Comparison of ENCODE assay signal across 10 cellular contexts in genomic region chr2:168594778-168595177, GRCh38.
DNase-seq lines count a peak whose midpoint lies in the region; ATAC-seq and TF ChIP-seq lines count a peak whose summit lies in the region.
"Had no signal": no experiment of that assay in that cellular context is flagged by ENCODE, and none has a peak within 500 bp of the region (broad histone marks: within the 10 kb centered on the region; RNA-seq: fewer than 3 reads in every experiment).

No MANE protein-coding gene starts in this region.

- peaks cover 14% of the 10 kb centered on the region for H3K36me3 Mint-ChIP-seq in activated naive CD8-positive, alpha-beta T cell
- H3K36me3 Mint-ChIP-seq in activated naive CD8-positive, alpha-beta T cell treated with anti-CD3 and anti-CD28 coated beads for 36 hours = peaks cover 15% of the 10 kb centered on the region
- no peaks in the 10 kb centered on the region for H3K36me3 Mint-ChIP-seq in neural crest cell (ENCODE audit: low read depth)

- H3K9me3 Mint-ChIP-seq in activated naive CD8-positive, alpha-beta T cell (ENCODE audit: low read depth) = no peaks in the 10 kb centered on the region
- H3K9me3 Mint-ChIP-seq in activated naive CD8-positive, alpha-beta T cell treated with anti-CD3 and anti-CD28 coated beads for 36 hours = peaks cover 1% of the 10 kb centered on the region
- H3K9me3 Mint-ChIP-seq in neural crest cell = no peaks in the 10 kb centered on the region

- peaks cover 52% of the 10 kb centered on the region for H3K4me1 Mint-ChIP-seq in activated naive CD8-positive, alpha-beta T cell (ENCODE audit: low read depth)
- peaks cover 27% of the 10 kb centered on the region for H3K4me1 Mint-ChIP-seq in activated naive CD8-positive, alpha-beta T cell treated with anti-CD3 and anti-CD28 coated beads for 36 hours
- H3K4me1 Mint-ChIP-seq in neural crest cell = peaks cover 8% of the 10 kb centered on the region

- DNase-seq in activated naive CD8-positive, alpha-beta T cell treated with anti-CD3 and anti-CD28 coated beads for 36 hours = no peak
- DNase-seq in neural crest cell (ENCODE audit: low read depth, low spot score) = no peak
- no peak for DNase-seq in midbrain (lab: John Stamatoyannopoulos, UW)
- DNase-seq in activated gamma-delta T cell treated with Interleukin-2 at 50 U/mL for 16 hours = no peak
- DNase-seq in CD1c-positive myeloid dendritic cell (ENCODE audit: extremely low spot score) = no peak
- DNase-seq: NCI-H226, sigmoid colon had no signal

- no peak for TF ChIP-seq CTCF in neural crest cell (conservative IDR thresholded peaks at IDR 0.05)

- no peaks in the 10 kb centered on the region for H3K27me3 Mint-ChIP-seq in activated naive CD8-positive, alpha-beta T cell
- H3K27me3 Mint-ChIP-seq in activated naive CD8-positive, alpha-beta T cell treated with anti-CD3 and anti-CD28 coated beads for 36 hours = no peaks in the 10 kb centered on the region
- H3K27me3 Mint-ChIP-seq in neural crest cell (ENCODE audit: low read depth) = no peaks in the 10 kb centered on the region

- peak overlapping the region; percentile 19 for H3K27ac Mint-ChIP-seq in activated naive CD8-positive, alpha-beta T cell
- no peak overlapping the region for H3K27ac Mint-ChIP-seq in activated naive CD8-positive, alpha-beta T cell treated with anti-CD3 and anti-CD28 coated beads for 36 hours
- H3K27ac Mint-ChIP-seq in neural crest cell (ENCODE audit: unreplicated experiment) = peak overlapping the region; percentile 64

- H3K4me3 Mint-ChIP-seq in activated naive CD8-positive, alpha-beta T cell = peak overlapping the region; percentile 3
- H3K4me3 Mint-ChIP-seq in activated naive CD8-positive, alpha-beta T cell treated with anti-CD3 and anti-CD28 coated beads for 36 hours = no peak overlapping the region
- H3K4me3 Mint-ChIP-seq in neural crest cell = no peak overlapping the region

- ATAC-seq in GM21576 (IDR thresholded peaks at IDR 0.05; ENCODE audit: unreplicated experiment) (peak; percentile 84), HG03175 (IDR thresholded peaks at IDR 0.05; ENCODE audit: unreplicated experiment) (peak; percentile 79)
